1 cellular context compared by ENCODE assay signal in the genomic region with DNA sequence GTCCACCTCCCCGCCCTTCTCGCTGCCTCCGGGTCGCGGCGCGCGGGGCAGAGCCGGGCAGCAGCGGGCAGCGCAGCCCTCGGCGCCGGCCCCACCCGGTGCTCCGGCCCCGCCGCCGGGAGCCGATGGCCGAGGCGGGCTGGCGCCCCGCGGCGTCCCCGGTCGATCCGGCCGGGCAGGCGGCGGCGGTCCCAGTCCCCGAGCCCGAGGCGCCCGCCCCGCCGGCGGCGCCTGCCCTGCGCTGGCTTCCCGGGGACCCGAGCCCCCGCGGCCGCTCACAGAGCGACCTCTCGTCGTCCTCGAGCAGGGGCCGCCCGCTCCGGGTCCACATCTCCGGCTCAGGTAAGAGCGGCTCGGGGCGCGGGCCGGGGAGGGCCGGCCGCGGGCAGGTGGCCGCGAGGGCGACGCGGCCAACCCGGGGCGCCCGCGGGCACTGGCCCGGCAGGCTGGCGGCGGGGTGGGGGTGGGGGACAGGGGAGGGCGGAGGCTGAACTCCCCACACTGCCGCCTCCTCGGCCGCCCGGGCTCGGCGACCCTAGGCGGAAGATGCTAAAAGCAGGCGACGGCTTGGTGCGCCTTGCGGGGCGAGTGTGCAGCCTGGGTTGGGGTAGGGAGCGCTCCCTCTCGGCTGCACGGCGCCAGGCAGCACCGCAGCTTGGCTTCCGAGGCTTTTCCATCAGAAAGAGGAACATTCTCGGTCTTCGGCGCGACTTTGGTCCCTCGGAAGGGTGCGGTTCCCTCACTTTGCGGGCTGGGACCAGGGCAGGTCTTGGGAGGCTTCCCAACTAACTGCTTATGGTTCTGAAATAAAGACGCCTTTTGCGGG.
A peak's percentile ranks its signal among the peaks of the same experiment; 100 is the strongest.
TF ChIP-seq lines count a peak whose summit lies in the region.

No MANE protein-coding gene starts in this region.

TF ChIP-seq in HepG2, 621 proteins besides CTCF, POLR2A, EP300 and RAD21 (continued from another document and continues in another):
- TF ChIP-seq, protein P1, sequence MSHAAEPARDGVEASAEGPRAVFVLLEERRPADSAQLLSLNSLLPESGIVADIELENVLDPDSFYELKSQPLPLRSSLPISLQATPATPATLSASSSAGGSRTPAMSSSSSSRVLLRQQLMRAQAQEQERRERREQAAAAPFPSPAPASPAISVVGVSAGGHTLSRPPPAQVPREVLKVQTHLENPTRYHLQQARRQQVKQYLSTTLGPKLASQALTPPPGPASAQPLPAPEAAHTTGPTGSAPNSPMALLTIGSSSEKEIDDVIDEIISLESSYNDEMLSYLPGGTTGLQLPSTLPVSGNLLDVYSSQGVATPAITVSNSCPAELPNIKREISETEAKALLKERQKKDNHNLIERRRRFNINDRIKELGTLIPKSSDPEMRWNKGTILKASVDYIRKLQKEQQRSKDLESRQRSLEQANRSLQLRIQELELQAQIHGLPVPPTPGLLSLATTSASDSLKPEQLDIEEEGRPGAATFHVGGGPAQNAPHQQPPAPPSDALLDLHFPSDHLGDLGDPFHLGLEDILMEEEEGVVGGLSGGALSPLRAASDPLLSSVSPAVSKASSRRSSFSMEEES (CRISPR knock-in tag; IDR thresholded peaks at IDR 0.05), result 0 out of 2 replicates have a peak, but pooled peaks have one; percentile 26
- TF ChIP-seq RNF2 (conservative IDR thresholded peaks at IDR 0.05; ENCODE audit: low read depth) (peak; percentile 7; the same call in 1 of the 2 replicates), PRPF4 (IDR thresholded peaks at IDR 0.05; ENCODE audit: low read depth, low read length, poor library complexity, severe bottlenecking) (no peak), ZNF570 (CRISPR knock-in tag; IDR thresholded peaks at IDR 0.05; ENCODE audit: borderline replicate concordance) (no peak), SRSF1 (optimal IDR thresholded peaks at IDR 0.05; ENCODE audit: low read depth, low read length) (peak; percentile 11), ZNF556 (CRISPR knock-in tag; IDR thresholded peaks at IDR 0.05; ENCODE audit: borderline replicate concordance) (peak; percentile 46; the same call in 1 of the 2 replicates), SNAI1 (CRISPR knock-in tag; IDR thresholded peaks at IDR 0.05; ENCODE audit: borderline replicate concordance) (no peak), KDM1A (CRISPR knock-in tag; IDR thresholded peaks at IDR 0.05) (peak; percentile 58; the same call in 1 of the 2 replicates), ISL2 (CRISPR knock-in tag; IDR thresholded peaks at IDR 0.05) (0 out of 2 replicates have a peak, but pooled peaks have one; percentile 42), NFKB2 (CRISPR knock-in tag; IDR thresholded peaks at IDR 0.05; ENCODE audit: borderline replicate concordance) (peak; percentile 45; the same call in 1 of the 2 replicates), RARG (CRISPR knock-in tag; IDR thresholded peaks at IDR 0.05; ENCODE audit: low read depth) (no peak)
- TF ChIP-seq, protein P2, sequence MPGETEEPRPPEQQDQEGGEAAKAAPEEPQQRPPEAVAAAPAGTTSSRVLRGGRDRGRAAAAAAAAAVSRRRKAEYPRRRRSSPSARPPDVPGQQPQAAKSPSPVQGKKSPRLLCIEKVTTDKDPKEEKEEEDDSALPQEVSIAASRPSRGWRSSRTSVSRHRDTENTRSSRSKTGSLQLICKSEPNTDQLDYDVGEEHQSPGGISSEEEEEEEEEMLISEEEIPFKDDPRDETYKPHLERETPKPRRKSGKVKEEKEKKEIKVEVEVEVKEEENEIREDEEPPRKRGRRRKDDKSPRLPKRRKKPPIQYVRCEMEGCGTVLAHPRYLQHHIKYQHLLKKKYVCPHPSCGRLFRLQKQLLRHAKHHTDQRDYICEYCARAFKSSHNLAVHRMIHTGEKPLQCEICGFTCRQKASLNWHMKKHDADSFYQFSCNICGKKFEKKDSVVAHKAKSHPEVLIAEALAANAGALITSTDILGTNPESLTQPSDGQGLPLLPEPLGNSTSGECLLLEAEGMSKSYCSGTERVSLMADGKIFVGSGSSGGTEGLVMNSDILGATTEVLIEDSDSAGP (CRISPR knock-in tag; IDR thresholded peaks at IDR 0.05; ENCODE audit: borderline replicate concordance), result peak; percentile 42; the same call in 1 of the 2 replicates
- TF ChIP-seq, protein P3, sequence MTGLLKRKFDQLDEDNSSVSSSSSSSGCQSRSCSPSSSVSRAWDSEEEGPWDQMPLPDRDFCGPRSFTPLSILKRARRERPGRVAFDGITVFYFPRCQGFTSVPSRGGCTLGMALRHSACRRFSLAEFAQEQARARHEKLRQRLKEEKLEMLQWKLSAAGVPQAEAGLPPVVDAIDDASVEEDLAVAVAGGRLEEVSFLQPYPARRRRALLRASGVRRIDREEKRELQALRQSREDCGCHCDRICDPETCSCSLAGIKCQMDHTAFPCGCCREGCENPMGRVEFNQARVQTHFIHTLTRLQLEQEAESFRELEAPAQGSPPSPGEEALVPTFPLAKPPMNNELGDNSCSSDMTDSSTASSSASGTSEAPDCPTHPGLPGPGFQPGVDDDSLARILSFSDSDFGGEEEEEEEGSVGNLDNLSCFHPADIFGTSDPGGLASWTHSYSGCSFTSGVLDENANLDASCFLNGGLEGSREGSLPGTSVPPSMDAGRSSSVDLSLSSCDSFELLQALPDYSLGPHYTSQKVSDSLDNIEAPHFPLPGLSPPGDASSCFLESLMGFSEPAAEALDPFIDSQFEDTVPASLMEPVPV (CRISPR knock-in tag; IDR thresholded peaks at IDR 0.05), result 0 out of 2 replicates have a peak, but pooled peaks have one; percentile 10
- TF ChIP-seq, protein P4, sequence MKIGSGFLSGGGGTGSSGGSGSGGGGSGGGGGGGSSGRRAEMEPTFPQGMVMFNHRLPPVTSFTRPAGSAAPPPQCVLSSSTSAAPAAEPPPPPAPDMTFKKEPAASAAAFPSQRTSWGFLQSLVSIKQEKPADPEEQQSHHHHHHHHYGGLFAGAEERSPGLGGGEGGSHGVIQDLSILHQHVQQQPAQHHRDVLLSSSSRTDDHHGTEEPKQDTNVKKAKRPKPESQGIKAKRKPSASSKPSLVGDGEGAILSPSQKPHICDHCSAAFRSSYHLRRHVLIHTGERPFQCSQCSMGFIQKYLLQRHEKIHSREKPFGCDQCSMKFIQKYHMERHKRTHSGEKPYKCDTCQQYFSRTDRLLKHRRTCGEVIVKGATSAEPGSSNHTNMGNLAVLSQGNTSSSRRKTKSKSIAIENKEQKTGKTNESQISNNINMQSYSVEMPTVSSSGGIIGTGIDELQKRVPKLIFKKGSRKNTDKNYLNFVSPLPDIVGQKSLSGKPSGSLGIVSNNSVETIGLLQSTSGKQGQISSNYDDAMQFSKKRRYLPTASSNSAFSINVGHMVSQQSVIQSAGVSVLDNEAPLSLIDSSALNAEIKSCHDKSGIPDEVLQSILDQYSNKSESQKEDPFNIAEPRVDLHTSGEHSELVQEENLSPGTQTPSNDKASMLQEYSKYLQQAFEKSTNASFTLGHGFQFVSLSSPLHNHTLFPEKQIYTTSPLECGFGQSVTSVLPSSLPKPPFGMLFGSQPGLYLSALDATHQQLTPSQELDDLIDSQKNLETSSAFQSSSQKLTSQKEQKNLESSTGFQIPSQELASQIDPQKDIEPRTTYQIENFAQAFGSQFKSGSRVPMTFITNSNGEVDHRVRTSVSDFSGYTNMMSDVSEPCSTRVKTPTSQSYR (CRISPR knock-in tag; IDR thresholded peaks at IDR 0.05; ENCODE audit: borderline replicate concordance), result 0 out of 2 replicates have a peak, but pooled peaks have one; percentile 37
- TF ChIP-seq, protein P5, sequence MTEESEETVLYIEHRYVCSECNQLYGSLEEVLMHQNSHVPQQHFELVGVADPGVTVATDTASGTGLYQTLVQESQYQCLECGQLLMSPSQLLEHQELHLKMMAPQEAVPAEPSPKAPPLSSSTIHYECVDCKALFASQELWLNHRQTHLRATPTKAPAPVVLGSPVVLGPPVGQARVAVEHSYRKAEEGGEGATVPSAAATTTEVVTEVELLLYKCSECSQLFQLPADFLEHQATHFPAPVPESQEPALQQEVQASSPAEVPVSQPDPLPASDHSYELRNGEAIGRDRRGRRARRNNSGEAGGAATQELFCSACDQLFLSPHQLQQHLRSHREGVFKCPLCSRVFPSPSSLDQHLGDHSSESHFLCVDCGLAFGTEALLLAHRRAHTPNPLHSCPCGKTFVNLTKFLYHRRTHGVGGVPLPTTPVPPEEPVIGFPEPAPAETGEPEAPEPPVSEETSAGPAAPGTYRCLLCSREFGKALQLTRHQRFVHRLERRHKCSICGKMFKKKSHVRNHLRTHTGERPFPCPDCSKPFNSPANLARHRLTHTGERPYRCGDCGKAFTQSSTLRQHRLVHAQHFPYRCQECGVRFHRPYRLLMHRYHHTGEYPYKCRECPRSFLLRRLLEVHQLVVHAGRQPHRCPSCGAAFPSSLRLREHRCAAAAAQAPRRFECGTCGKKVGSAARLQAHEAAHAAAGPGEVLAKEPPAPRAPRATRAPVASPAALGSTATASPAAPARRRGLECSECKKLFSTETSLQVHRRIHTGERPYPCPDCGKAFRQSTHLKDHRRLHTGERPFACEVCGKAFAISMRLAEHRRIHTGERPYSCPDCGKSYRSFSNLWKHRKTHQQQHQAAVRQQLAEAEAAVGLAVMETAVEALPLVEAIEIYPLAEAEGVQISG (CRISPR knock-in tag; IDR thresholded peaks at IDR 0.05), result peak; percentile 17; the same call in 1 of the 2 replicates
- TF ChIP-seq, protein P6, sequence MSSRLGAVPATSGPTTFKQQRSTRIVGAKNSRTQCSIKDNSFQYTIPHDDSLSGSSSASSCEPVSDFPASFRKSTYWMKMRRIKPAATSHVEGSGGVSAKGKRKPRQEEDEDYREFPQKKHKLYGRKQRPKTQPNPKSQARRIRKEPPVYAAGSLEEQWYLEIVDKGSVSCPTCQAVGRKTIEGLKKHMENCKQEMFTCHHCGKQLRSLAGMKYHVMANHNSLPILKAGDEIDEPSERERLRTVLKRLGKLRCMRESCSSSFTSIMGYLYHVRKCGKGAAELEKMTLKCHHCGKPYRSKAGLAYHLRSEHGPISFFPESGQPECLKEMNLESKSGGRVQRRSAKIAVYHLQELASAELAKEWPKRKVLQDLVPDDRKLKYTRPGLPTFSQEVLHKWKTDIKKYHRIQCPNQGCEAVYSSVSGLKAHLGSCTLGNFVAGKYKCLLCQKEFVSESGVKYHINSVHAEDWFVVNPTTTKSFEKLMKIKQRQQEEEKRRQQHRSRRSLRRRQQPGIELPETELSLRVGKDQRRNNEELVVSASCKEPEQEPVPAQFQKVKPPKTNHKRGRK (CRISPR knock-in tag; IDR thresholded peaks at IDR 0.05), result no peak
- TF ChIP-seq, protein P7, sequence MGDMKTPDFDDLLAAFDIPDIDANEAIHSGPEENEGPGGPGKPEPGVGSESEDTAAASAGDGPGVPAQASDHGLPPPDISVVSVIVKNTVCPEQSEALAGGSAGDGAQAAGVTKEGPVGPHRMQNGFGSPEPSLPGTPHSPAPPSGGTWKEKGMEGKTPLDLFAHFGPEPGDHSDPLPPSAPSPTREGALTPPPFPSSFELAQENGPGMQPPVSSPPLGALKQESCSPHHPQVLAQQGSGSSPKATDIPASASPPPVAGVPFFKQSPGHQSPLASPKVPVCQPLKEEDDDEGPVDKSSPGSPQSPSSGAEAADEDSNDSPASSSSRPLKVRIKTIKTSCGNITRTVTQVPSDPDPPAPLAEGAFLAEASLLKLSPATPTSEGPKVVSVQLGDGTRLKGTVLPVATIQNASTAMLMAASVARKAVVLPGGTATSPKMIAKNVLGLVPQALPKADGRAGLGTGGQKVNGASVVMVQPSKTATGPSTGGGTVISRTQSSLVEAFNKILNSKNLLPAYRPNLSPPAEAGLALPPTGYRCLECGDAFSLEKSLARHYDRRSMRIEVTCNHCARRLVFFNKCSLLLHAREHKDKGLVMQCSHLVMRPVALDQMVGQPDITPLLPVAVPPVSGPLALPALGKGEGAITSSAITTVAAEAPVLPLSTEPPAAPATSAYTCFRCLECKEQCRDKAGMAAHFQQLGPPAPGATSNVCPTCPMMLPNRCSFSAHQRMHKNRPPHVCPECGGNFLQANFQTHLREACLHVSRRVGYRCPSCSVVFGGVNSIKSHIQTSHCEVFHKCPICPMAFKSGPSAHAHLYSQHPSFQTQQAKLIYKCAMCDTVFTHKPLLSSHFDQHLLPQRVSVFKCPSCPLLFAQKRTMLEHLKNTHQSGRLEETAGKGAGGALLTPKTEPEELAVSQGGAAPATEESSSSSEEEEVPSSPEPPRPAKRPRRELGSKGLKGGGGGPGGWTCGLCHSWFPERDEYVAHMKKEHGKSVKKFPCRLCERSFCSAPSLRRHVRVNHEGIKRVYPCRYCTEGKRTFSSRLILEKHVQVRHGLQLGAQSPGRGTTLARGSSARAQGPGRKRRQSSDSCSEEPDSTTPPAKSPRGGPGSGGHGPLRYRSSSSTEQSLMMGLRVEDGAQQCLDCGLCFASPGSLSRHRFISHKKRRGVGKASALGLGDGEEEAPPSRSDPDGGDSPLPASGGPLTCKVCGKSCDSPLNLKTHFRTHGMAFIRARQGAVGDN (CRISPR knock-in tag; IDR thresholded peaks at IDR 0.05), result peak; percentile 79
- TF ChIP-seq, protein P8, sequence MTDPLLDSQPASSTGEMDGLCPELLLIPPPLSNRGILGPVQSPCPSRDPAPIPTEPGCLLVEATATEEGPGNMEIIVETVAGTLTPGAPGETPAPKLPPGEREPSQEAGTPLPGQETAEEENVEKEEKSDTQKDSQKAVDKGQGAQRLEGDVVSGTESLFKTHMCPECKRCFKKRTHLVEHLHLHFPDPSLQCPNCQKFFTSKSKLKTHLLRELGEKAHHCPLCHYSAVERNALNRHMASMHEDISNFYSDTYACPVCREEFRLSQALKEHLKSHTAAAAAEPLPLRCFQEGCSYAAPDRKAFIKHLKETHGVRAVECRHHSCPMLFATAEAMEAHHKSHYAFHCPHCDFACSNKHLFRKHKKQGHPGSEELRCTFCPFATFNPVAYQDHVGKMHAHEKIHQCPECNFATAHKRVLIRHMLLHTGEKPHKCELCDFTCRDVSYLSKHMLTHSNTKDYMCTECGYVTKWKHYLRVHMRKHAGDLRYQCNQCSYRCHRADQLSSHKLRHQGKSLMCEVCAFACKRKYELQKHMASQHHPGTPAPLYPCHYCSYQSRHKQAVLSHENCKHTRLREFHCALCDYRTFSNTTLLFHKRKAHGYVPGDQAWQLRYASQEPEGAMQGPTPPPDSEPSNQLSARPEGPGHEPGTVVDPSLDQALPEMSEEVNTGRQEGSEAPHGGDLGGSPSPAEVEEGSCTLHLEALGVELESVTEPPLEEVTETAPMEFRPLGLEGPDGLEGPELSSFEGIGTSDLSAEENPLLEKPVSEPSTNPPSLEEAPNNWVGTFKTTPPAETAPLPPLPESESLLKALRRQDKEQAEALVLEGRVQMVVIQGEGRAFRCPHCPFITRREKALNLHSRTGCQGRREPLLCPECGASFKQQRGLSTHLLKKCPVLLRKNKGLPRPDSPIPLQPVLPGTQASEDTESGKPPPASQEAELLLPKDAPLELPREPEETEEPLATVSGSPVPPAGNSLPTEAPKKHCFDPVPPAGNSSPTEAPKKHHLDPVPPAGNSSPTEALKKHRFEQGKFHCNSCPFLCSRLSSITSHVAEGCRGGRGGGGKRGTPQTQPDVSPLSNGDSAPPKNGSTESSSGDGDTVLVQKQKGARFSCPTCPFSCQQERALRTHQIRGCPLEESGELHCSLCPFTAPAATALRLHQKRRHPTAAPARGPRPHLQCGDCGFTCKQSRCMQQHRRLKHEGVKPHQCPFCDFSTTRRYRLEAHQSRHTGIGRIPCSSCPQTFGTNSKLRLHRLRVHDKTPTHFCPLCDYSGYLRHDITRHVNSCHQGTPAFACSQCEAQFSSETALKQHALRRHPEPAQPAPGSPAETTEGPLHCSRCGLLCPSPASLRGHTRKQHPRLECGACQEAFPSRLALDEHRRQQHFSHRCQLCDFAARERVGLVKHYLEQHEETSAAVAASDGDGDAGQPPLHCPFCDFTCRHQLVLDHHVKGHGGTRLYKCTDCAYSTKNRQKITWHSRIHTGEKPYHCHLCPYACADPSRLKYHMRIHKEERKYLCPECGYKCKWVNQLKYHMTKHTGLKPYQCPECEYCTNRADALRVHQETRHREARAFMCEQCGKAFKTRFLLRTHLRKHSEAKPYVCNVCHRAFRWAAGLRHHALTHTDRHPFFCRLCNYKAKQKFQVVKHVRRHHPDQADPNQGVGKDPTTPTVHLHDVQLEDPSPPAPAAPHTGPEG (CRISPR knock-in tag; IDR thresholded peaks at IDR 0.05), result 0 out of 2 replicates have a peak, but pooled peaks have one; percentile 30
- TF ChIP-seq, protein P9, sequence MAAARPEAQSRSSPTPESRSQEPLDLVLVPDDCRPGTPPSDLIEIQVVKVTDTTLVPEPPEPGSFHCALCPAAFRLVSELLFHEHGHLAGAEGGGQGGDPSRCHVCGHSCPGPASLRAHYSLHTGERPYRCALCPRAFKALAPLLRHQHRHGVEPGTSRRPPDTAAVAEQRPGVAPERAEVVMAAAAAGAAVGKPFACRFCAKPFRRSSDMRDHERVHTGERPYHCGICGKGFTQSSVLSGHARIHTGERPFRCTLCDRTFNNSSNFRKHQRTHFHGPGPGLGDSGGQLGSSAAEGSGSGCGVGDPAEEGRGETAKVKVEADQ (CRISPR knock-in tag; IDR thresholded peaks at IDR 0.05; ENCODE audit: borderline replicate concordance), result no peak
